In genomic region chr9:131812116-131812790, GRCh38 we compare ENCODE assay signal across 12 cellular contexts.
DNase-seq lines count a peak whose midpoint lies in the region; ATAC-seq and TF ChIP-seq lines count a peak whose summit lies in the region.
"Had no signal": no experiment of that assay in that cellular context is flagged by ENCODE, and none has a peak within 500 bp of the region (broad histone marks: within the 10 kb centered on the region; RNA-seq: fewer than 3 reads in every experiment).

No MANE protein-coding gene starts in this region.

- DNase-seq in H7 (peak; percentile 43), cerebellar cortex (ENCODE audit: low spot score) (peak; percentile 43), neural crest cell (ENCODE audit: low read depth, low spot score) (no peak), colonic mucosa (no peak)
- no peak for DNase-seq in stimulated activated naive B cell treated with anti-CD40 and anti-IgM and Interleukin-4, amounts not matched to agents 10 μg/mL and 1 μg/mL and 100 μg/mL, for 72 hours
- DNase-seq: BE2C; CD4-positive, alpha-beta memory T cell; DMS79 had no signal

- intact Hi-C loops in colonic mucosa (cut with DNase I): no loop called here

- no peaks in the 10 kb centered on the region for H3K9me3 Mint-ChIP-seq in neural crest cell
- no peaks in the 10 kb centered on the region for H3K9me3 Mint-ChIP-seq in stimulated activated naive B cell treated with anti-CD40 and anti-IgM and Interleukin-4, amounts not matched to agents 10 μg/mL and 1 μg/mL and 100 μg/mL, for 72 hours
- H3K9me3 Mint-ChIP-seq: CD4-positive, alpha-beta memory T cell had no signal

- no peak for ATAC-seq in stimulated activated naive B cell treated with anti-CD40 and anti-IgM and Interleukin-4, amounts not matched to agents 10 μg/mL and 1 μg/mL and 100 μg/mL, for 72 hours (replicated peaks)
- ATAC-seq in GM19455 (IDR thresholded peaks at IDR 0.05; ENCODE audit: unreplicated experiment): no peak
- no peak for ATAC-seq in HG03108 (IDR thresholded peaks at IDR 0.05; ENCODE audit: unreplicated experiment)

- no peaks in the 10 kb centered on the region for H3K4me1 ChIP-seq in colonic mucosa

- no peaks in the 10 kb centered on the region for H3K27me3 Mint-ChIP-seq in neural crest cell (ENCODE audit: low read depth)
- peaks cover 56 to 78% of the 10 kb centered on the region in 2 donors for H3K27me3 Mint-ChIP-seq in stimulated activated naive B cell treated with anti-CD40 and anti-IgM and Interleukin-4, amounts not matched to agents 10 μg/mL and 1 μg/mL and 100 μg/mL, for 72 hours

- no peaks in the 10 kb centered on the region for H3K36me3 ChIP-seq in H7 (replicated peaks; ENCODE audit: control insufficient read depth, insufficient read depth, low read length)
- no peaks in the 10 kb centered on the region for H3K36me3 ChIP-seq in colonic mucosa
- H3K36me3 ChIP-seq: BE2C had no signal

- H3K4me3 ChIP-seq in H7 (ENCODE audit: insufficient read depth, low read depth, low read length) (no peak overlapping the region), colonic mucosa (no peak overlapping the region)

- TF ChIP-seq CTCF in neural crest cell (conservative IDR thresholded peaks at IDR 0.05) (no peak), colonic mucosa (IDR thresholded peaks at IDR 0.05) (no peak)

- H3K4me1 Mint-ChIP-seq in neural crest cell: peaks cover 27% of the 10 kb centered on the region
- H3K4me1 Mint-ChIP-seq in stimulated activated naive B cell treated with anti-CD40 and anti-IgM and Interleukin-4, amounts not matched to agents 10 μg/mL and 1 μg/mL and 100 μg/mL, for 72 hours: peaks cover 0 to 4% of the 10 kb centered on the region in 2 donors
- H3K4me1 Mint-ChIP-seq: CD4-positive, alpha-beta memory T cell had no signal

- no peaks in the 10 kb centered on the region for H3K36me3 Mint-ChIP-seq in neural crest cell (ENCODE audit: low read depth)
- peaks cover 0 to 1% of the 10 kb centered on the region in 2 donors for H3K36me3 Mint-ChIP-seq in stimulated activated naive B cell treated with anti-CD40 and anti-IgM and Interleukin-4, amounts not matched to agents 10 μg/mL and 1 μg/mL and 100 μg/mL, for 72 hours
- H3K36me3 Mint-ChIP-seq: CD4-positive, alpha-beta memory T cell had no signal

- H3K27ac Mint-ChIP-seq in neural crest cell (ENCODE audit: unreplicated experiment): peak overlapping the region; percentile 3
- peak overlapping the region; percentile 11 for H3K27ac Mint-ChIP-seq in stimulated activated naive B cell treated with anti-CD40 and anti-IgM and Interleukin-4, amounts not matched to agents 10 μg/mL and 1 μg/mL and 100 μg/mL, for 72 hours
- H3K27ac Mint-ChIP-seq: CD4-positive, alpha-beta memory T cell had no signal

- H3K27me3 ChIP-seq in H7 (ENCODE audit: control insufficient read depth, insufficient read depth, low read length) (no peaks in the 10 kb centered on the region), colonic mucosa (no peaks in the 10 kb centered on the region)
- H3K27me3 ChIP-seq: BE2C had no signal

- H3K4me3 Mint-ChIP-seq in neural crest cell: no peak overlapping the region
- no peak overlapping the region for H3K4me3 Mint-ChIP-seq in stimulated activated naive B cell treated with anti-CD40 and anti-IgM and Interleukin-4, amounts not matched to agents 10 μg/mL and 1 μg/mL and 100 μg/mL, for 72 hours

- no peak overlapping the region for H3K27ac ChIP-seq in colonic mucosa
- H3K27ac ChIP-seq: C4-2B, HL-60 had no signal

- no peaks in the 10 kb centered on the region for H3K9me3 ChIP-seq in colonic mucosa
- H3K9me3 ChIP-seq: BE2C had no signal

- no peak overlapping the region for H3K9ac ChIP-seq in colonic mucosa (ENCODE audit: low read depth in 2 of 2, low read length in 2 of 2)

Comparison
In these comparisons a context has a peak if more than half of its experiments do, and no peak if none do; other contexts are left out.
1. DNase-seq: peak in H7 (single experiment) and cerebellar cortex (single experiment); none in neural crest cell (single experiment), stimulated activated naive B cell treated with anti-CD40 and anti-IgM and Interleukin-4, amounts not matched to agents 10 μg/mL and 1 μg/mL and 100 μg/mL, for 72 hours (single experiment) and colonic mucosa (single experiment).